21 cellular contexts compared by ENCODE assay signal in the genomic region with DNA sequence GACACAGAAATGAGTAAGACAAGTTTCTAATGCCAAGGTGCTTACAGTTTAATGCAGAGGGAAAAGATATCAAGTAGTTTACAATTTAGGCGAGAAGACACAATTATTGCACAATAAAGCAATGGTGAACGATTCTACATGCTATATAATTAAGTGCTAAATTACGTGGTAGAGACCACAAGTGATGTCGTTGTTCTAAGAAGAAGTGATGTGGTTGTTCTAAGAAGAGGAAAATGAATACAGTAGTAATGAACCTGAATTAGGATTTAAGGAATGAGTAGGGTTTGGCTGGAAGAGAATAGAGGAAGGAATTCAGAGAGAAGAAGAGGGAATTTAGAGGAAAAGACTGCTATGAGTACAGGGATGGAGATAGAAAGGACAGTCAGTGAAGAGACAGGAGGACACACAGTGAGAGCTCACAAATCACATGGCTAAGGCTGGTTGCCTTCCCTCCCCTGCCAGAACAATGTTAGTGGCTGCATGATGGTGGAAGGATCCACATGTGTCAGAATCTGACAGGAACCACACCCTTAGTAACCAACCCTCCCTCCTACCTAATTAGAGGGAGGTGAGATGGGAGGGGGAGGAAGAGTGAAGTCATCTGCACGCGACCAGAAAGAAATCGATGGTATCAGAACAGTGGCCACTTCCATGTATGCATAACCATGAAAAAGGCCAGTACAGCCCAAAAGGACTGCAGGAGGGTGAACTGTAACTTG. TPM values are rescaled to one million over a fixed set of nuclear protein-coding genes. Genes with fewer than 3 reads are reported as not detected.
DNase-seq lines count a peak whose midpoint lies in the region; ATAC-seq and TF ChIP-seq lines count a peak whose summit lies in the region.
"Had no signal": no experiment of that assay in that cellular context is flagged by ENCODE, and none has a peak within 500 bp of the region (broad histone marks: within the 10 kb centered on the region; RNA-seq: fewer than 3 reads in every experiment).

No MANE protein-coding gene starts in this region.

- H3K27me3 Mint-ChIP-seq in activated naive CD4-positive, alpha-beta T cell treated with anti-CD3 and anti-CD28 coated beads, Interleukin-2, amount 10 ng/mL, durations not matched to agents 7 days and 5 days, result peaks cover 38% of the 10 kb centered on the region
- peaks cover 37% of the 10 kb centered on the region for H3K27me3 Mint-ChIP-seq in activated CD8-positive, alpha-beta T cell treated with anti-CD3 and anti-CD28 coated beads, Interleukin-2, amount 10 ng/mL, durations not matched to agents 7 days and 5 days (ENCODE audit: low read depth)

- no peaks in the 10 kb centered on the region; the same call in 1 of the 2 replicates for H3K9me3 ChIP-seq in PC-9 (ENCODE audit: insufficient read depth, low read depth)
- H3K9me3 ChIP-seq: BE2C, HAP-1 had no signal

- H3K79me2 ChIP-seq in PC-9 (ENCODE audit: low read depth), result no peaks in the 10 kb centered on the region

- ATAC-seq in activated CD8-positive, alpha-beta T cell treated with anti-CD3 and anti-CD28 coated beads, Interleukin-2, amount 10 ng/mL, durations not matched to agents 7 days and 5 days, result peak; percentile 75
- peak; percentile 6 for ATAC-seq in stimulated activated naive CD8-positive, alpha-beta T cell treated with anti-CD3 and anti-CD28 coated beads, Interleukin-15, Interleukin-2, amounts not matched to agents 100 U/mL and 50 U/mL, for 24 hours

- no peak overlapping the region for H3K27ac ChIP-seq in PC-9
- H3K27ac ChIP-seq: 22Rv1 had no signal

- no peak for TF ChIP-seq CTCF in PC-9 (conservative IDR thresholded peaks at IDR 0.05)

- H3K4me3 Mint-ChIP-seq in activated naive CD4-positive, alpha-beta T cell treated with anti-CD3 and anti-CD28 coated beads, Interleukin-2, amount 10 ng/mL, durations not matched to agents 7 days and 5 days, result no peak overlapping the region
- no peak overlapping the region for H3K4me3 Mint-ChIP-seq in activated CD8-positive, alpha-beta T cell treated with anti-CD3 and anti-CD28 coated beads, Interleukin-2, amount 10 ng/mL, durations not matched to agents 7 days and 5 days
- H3K4me3 Mint-ChIP-seq: CD4-positive, alpha-beta T cell; IgD-negative memory B cell had no signal

- H3K36me3 ChIP-seq in PC-9 (ENCODE audit: low read depth), result no peaks in the 10 kb centered on the region
- H3K36me3 ChIP-seq: BE2C, HAP-1 had no signal

- no peak overlapping the region for H3K4me2 ChIP-seq in PC-9

- CTCF ChIA-PET in activated naive CD4-positive, alpha-beta T cell treated with anti-CD3 and anti-CD28 coated beads, Interleukin-2, amount 10 ng/mL, durations not matched to agents 7 days and 5 days (lab: Charles Lee), result interaction anchor here (1.1 to 1.4 kb wide), 2 partner anchors 10 to 71 kb away, joined by 3 read pairs; no protein-coding TSS in a partner anchor
- CTCF ChIA-PET in activated CD8-positive, alpha-beta T cell treated with anti-CD3 and anti-CD28 coated beads, Interleukin-2, amount 10 ng/mL, durations not matched to agents 7 days and 5 days (lab: Charles Lee), result interaction anchor here (8.1 kb wide), 1 partner anchor 16 kb away, joined by 83 read pairs; no protein-coding TSS in a partner anchor
- CTCF ChIA-PET in PC-9 (lab: Charles Lee), result no interaction called here

- intact Hi-C loops in PC-9 (cut with micrococcal nuclease; ENCODE audit: unreplicated experiment), result no loop called here

- no peak overlapping the region for H2AFZ ChIP-seq in PC-9

- no peaks in the 10 kb centered on the region for H3K36me3 Mint-ChIP-seq in activated naive CD4-positive, alpha-beta T cell treated with anti-CD3 and anti-CD28 coated beads, Interleukin-2, amount 10 ng/mL, durations not matched to agents 7 days and 5 days
- H3K36me3 Mint-ChIP-seq in activated CD8-positive, alpha-beta T cell treated with anti-CD3 and anti-CD28 coated beads, Interleukin-2, amount 10 ng/mL, durations not matched to agents 7 days and 5 days (ENCODE audit: low read depth), result no peaks in the 10 kb centered on the region
- H3K36me3 Mint-ChIP-seq: IgD-negative memory B cell had no signal

- no peaks in the 10 kb centered on the region for H3K9me3 Mint-ChIP-seq in activated naive CD4-positive, alpha-beta T cell treated with anti-CD3 and anti-CD28 coated beads, Interleukin-2, amount 10 ng/mL, durations not matched to agents 7 days and 5 days
- no peaks in the 10 kb centered on the region for H3K9me3 Mint-ChIP-seq in activated CD8-positive, alpha-beta T cell treated with anti-CD3 and anti-CD28 coated beads, Interleukin-2, amount 10 ng/mL, durations not matched to agents 7 days and 5 days (ENCODE audit: insufficient read depth)
- H3K9me3 Mint-ChIP-seq: CD4-positive, alpha-beta T cell; IgD-negative memory B cell had no signal

- H3K4me1 ChIP-seq in PC-9 (replicated peaks; ENCODE audit: insufficient read depth), result peaks cover 11% of the 10 kb centered on the region
- H3K4me1 ChIP-seq: BE2C, HAP-1 had no signal

- peak; percentile 35 for DNase-seq in NCI-H748 (lab: John Stamatoyannopoulos, UW; ENCODE audit: unreplicated experiment)
- DNase-seq in NCI-H748 treated with DMSO at 0.1 percent for 48 hours (lab: John Stamatoyannopoulos, UW), result no peak
- DNase-seq in activated naive CD4-positive, alpha-beta T cell treated with anti-CD3 and anti-CD28 coated beads, Interleukin-2, amount 10 ng/mL, durations not matched to agents 7 days and 5 days, result no peak
- no peak for DNase-seq in activated naive CD4-positive, alpha-beta T cell (lab: John Stamatoyannopoulos, UW)
- DNase-seq in activated CD8-positive, alpha-beta T cell treated with anti-CD3 and anti-CD28 coated beads, Interleukin-2, amount 10 ng/mL, durations not matched to agents 7 days and 5 days, result peak; percentile 33
- no peak for DNase-seq in stimulated activated naive CD8-positive, alpha-beta T cell treated with anti-CD3 and anti-CD28 coated beads, Interleukin-15, Interleukin-2, amounts not matched to agents 100 U/mL and 50 U/mL, for 24 hours
- DNase-seq in foreskin melanocyte, result no peak
- no peak for DNase-seq in PC-9
- DNase-seq: BE2C; CD4-positive, alpha-beta T cell; DMS79 treated with DMSO at 0.1 percent for 48 hours; NCI-H1105; NCI-H187 treated with DMSO at 0.1 percent for 48 hours; NCI-H446; NCI-H774 had no signal

- POLR2A ChIA-PET in activated CD8-positive, alpha-beta T cell treated with anti-CD3 and anti-CD28 coated beads, Interleukin-2, amount 10 ng/mL, durations not matched to agents 7 days and 5 days (lab: Charles Lee), result interaction anchor here (0.6 kb wide), 1 partner anchor 121 kb away, joined by 3 read pairs; no protein-coding TSS in a partner anchor
- POLR2A ChIA-PET in PC-9 (lab: Charles Lee; ENCODE audit: unreplicated experiment), result interaction anchor here (0.6 kb wide), 1 partner anchor 1327 kb away, joined by 3 read pairs; no protein-coding TSS in a partner anchor

- H3K9me2 ChIP-seq in PC-9 (ENCODE audit: insufficient read depth), result no peaks in the 10 kb centered on the region

- no peak overlapping the region for H3K4me3 ChIP-seq in PC-9
- H3K4me3 ChIP-seq: HAP-1 had no signal

- H3K27ac Mint-ChIP-seq in activated naive CD4-positive, alpha-beta T cell treated with anti-CD3 and anti-CD28 coated beads, Interleukin-2, amount 10 ng/mL, durations not matched to agents 7 days and 5 days, result peak overlapping the region; percentile 0
- H3K27ac Mint-ChIP-seq in activated CD8-positive, alpha-beta T cell treated with anti-CD3 and anti-CD28 coated beads, Interleukin-2, amount 10 ng/mL, durations not matched to agents 7 days and 5 days, result peak overlapping the region; percentile 47
- H3K27ac Mint-ChIP-seq: CD4-positive, alpha-beta T cell; IgD-negative memory B cell had no signal

- H3K4me1 Mint-ChIP-seq in activated naive CD4-positive, alpha-beta T cell treated with anti-CD3 and anti-CD28 coated beads, Interleukin-2, amount 10 ng/mL, durations not matched to agents 7 days and 5 days, result peaks cover 13% of the 10 kb centered on the region
- H3K4me1 Mint-ChIP-seq in activated CD8-positive, alpha-beta T cell treated with anti-CD3 and anti-CD28 coated beads, Interleukin-2, amount 10 ng/mL, durations not matched to agents 7 days and 5 days (ENCODE audit: low read depth), result peaks cover 21% of the 10 kb centered on the region

- no peaks in the 10 kb centered on the region for H3K27me3 ChIP-seq in PC-9 (ENCODE audit: insufficient read depth, low read depth)
- H3K27me3 ChIP-seq: BE2C had no signal

- no peaks in the 10 kb centered on the region for H4K20me1 ChIP-seq in PC-9 (ENCODE audit: insufficient read depth)

- no TSS peak for BruUV-seq in PC-9 (replicated peaks; lab: Mats Ljungman, UMichigan)

- peaks cover 14% of the 10 kb centered on the region for H3F3A ChIP-seq in PC-9 (ENCODE audit: insufficient read depth, low read depth)

RNA-seq across cellular contexts. Expression of a gene that starts 44.7 kb away (rescaled TPM):
- total RNA-seq in activated CD8-positive, alpha-beta T cell treated with anti-CD3 and anti-CD28 coated beads, Interleukin-2, amount 10 ng/mL, durations not matched to agents 7 days and 5 days, result not detected
- total RNA-seq in PC-9 (2021), result 4.5 and 7.7 TPM in 2 replicates
- total RNA-seq: CD4-positive, alpha-beta T cell; G401; HT-29; LHCN-M2 had no signal

RNA-seq across cellular contexts. Expression of a gene that starts 48.9 kb away (rescaled TPM):
- total RNA-seq in activated CD8-positive, alpha-beta T cell treated with anti-CD3 and anti-CD28 coated beads, Interleukin-2, amount 10 ng/mL, durations not matched to agents 7 days and 5 days, result 10 to 100 TPM; 32.4 to 35.9 TPM
- 15.0 and 27.8 TPM in 2 replicates for total RNA-seq in PC-9 (2021)

RNA-seq across cellular contexts. Expression of a gene that starts 49.7 kb away (rescaled TPM):
- under 1 TPM; 0.21 to 0.23 TPM for total RNA-seq in activated CD8-positive, alpha-beta T cell treated with anti-CD3 and anti-CD28 coated beads, Interleukin-2, amount 10 ng/mL, durations not matched to agents 7 days and 5 days
- total RNA-seq in PC-9 (2021), result 3.1 and 5.0 TPM in 2 replicates

RNA-seq across cellular contexts. Expression of a gene that starts 50.6 kb away (rescaled TPM):
- 1 to 10 TPM; 5.8 to 6.4 TPM for total RNA-seq in activated CD8-positive, alpha-beta T cell treated with anti-CD3 and anti-CD28 coated beads, Interleukin-2, amount 10 ng/mL, durations not matched to agents 7 days and 5 days
- 10.6 and 12.3 TPM in 2 replicates for total RNA-seq in PC-9 (2021)

Comparison
In these comparisons a context has a peak if more than half of its experiments do, and no peak if none do; other contexts are left out.
1. DNase-seq: peak in NCI-H748 (single experiment) and activated CD8-positive, alpha-beta T cell treated with anti-CD3 and anti-CD28 coated beads, Interleukin-2, amount 10 ng/mL, durations not matched to agents 7 days and 5 days (single experiment); none in NCI-H748 treated with DMSO at 0.1 percent for 48 hours (single experiment), activated naive CD4-positive, alpha-beta T cell treated with anti-CD3 and anti-CD28 coated beads, Interleukin-2, amount 10 ng/mL, durations not matched to agents 7 days and 5 days (single experiment), activated naive CD4-positive, alpha-beta T cell (0 of 4), stimulated activated naive CD8-positive, alpha-beta T cell treated with anti-CD3 and anti-CD28 coated beads, Interleukin-15, Interleukin-2, amounts not matched to agents 100 U/mL and 50 U/mL, for 24 hours (single experiment), foreskin melanocyte (single experiment) and PC-9 (0 of 2).